ENCODE assay signal across 12 cellular contexts in genomic region chrX:109952985-109953905, GRCh38. TPM values are rescaled to one million over a fixed set of nuclear protein-coding genes. Genes with fewer than 3 reads are reported as not detected.
DNase-seq lines count a peak whose midpoint lies in the region; ATAC-seq lines count a peak whose summit lies in the region.
"Had no signal": no experiment of that assay in that cellular context is flagged by ENCODE, and none has a peak within 500 bp of the region (broad histone marks: within the 10 kb centered on the region; RNA-seq: fewer than 3 reads in every experiment).

No MANE protein-coding gene starts in this region.

- H3K9me3 ChIP-seq in CD8-positive, alpha-beta memory T cell (ENCODE audit: low read length), result no peaks in the 10 kb centered on the region
- no peaks in the 10 kb centered on the region for H3K9me3 ChIP-seq in HAP-1
- H3K9me3 ChIP-seq: Peyer's patch, vagina had no signal

- POLR2A ChIA-PET in CD8-positive, alpha-beta memory T cell (lab: Charles Lee), result no interaction called here

- H3K36me3 ChIP-seq in CD8-positive, alpha-beta memory T cell (ENCODE audit: insufficient read depth, low read length), result no peaks in the 10 kb centered on the region
- no peaks in the 10 kb centered on the region for H3K36me3 ChIP-seq in HAP-1 (replicated peaks)
- H3K36me3 ChIP-seq: Peyer's patch, vagina had no signal

- H3K4me1 ChIP-seq in CD8-positive, alpha-beta memory T cell (ENCODE audit: insufficient read depth, low read length), result no peaks in the 10 kb centered on the region
- H3K4me1 ChIP-seq in HAP-1, result no peaks in the 10 kb centered on the region
- H3K4me1 ChIP-seq: Peyer's patch, vagina had no signal

- no peaks in the 10 kb centered on the region for H3K36me3 Mint-ChIP-seq in CD8-positive, alpha-beta memory T cell

- peak overlapping the region in 1 of 7 donors; percentile 10 for H3K4me3 Mint-ChIP-seq in CD8-positive, alpha-beta memory T cell
- H3K4me3 Mint-ChIP-seq: activated CD4-positive, alpha-beta T cell treated with anti-CD3 and anti-CD28 coated beads for 36 hours had no signal

- no peak overlapping the region for H3K27ac ChIP-seq in CD8-positive, alpha-beta memory T cell (ENCODE audit: low read depth, low read length)
- H3K27ac ChIP-seq: Peyer's patch, vagina had no signal

- H3K27me3 ChIP-seq in CD8-positive, alpha-beta memory T cell (ENCODE audit: insufficient read depth, low read length, poor library complexity, severe bottlenecking), result no peaks in the 10 kb centered on the region
- H3K27me3 ChIP-seq in HAP-1 (ENCODE audit: low read depth), result no peaks in the 10 kb centered on the region
- H3K27me3 ChIP-seq: Peyer's patch, vagina had no signal

- CTCF ChIA-PET in CD8-positive, alpha-beta memory T cell (lab: Charles Lee), result interaction anchor here (1.0 kb wide), 1 partner anchor 62 kb away, joined by 3 read pairs; no protein-coding TSS in a partner anchor

- peaks cover 8 to 20% (median 17%) of the 10 kb centered on the region in 3 donors for H3K4me1 Mint-ChIP-seq in CD8-positive, alpha-beta memory T cell

- in situ Hi-C loops in HAP-1 (cut with MboI; ENCODE audit: low sequenced_read_pairs), result no loop called here

- no peak for DNase-seq in CD8-positive, alpha-beta memory T cell
- peak; percentile 36 for DNase-seq in NCI-H2171 (lab: John Stamatoyannopoulos, UW)
- DNase-seq in NCI-H748 (lab: John Stamatoyannopoulos, UW; ENCODE audit: unreplicated experiment), result no peak
- no peak for DNase-seq in kidney glomerular epithelial cell (lab: John Stamatoyannopoulos, UW)
- DNase-seq in HAP-1 (ENCODE audit: low spot score in 2 of 2), result no peak
- no peak for DNase-seq in NCI-H1092 (lab: John Stamatoyannopoulos, UW)
- DNase-seq: activated CD4-positive, alpha-beta T cell treated with anti-CD3 and anti-CD28 coated beads for 36 hours; anterior cingulate cortex; Peyer's patch had no signal

- peak; percentile 82 for ATAC-seq in GM19328 (IDR thresholded peaks at IDR 0.05; ENCODE audit: unreplicated experiment)
- ATAC-seq in HG02973 (IDR thresholded peaks at IDR 0.05; ENCODE audit: unreplicated experiment), result peak; percentile 71
- ATAC-seq: activated CD4-positive, alpha-beta T cell treated with anti-CD3 and anti-CD28 coated beads for 36 hours had no signal

- no peak overlapping the region for H3K4me3 ChIP-seq in CD8-positive, alpha-beta memory T cell (ENCODE audit: low read length)
- H3K4me3 ChIP-seq in HAP-1, result no peak overlapping the region
- H3K4me3 ChIP-seq: Peyer's patch, vagina had no signal

- H3K27ac Mint-ChIP-seq in CD8-positive, alpha-beta memory T cell, result peak overlapping the region in 7 of 8 donors; percentile 24 to 63 (median 55)
- H3K27ac Mint-ChIP-seq: activated CD4-positive, alpha-beta T cell treated with anti-CD3 and anti-CD28 coated beads for 36 hours had no signal

- no peaks in the 10 kb centered on the region for H3K27me3 Mint-ChIP-seq in CD8-positive, alpha-beta memory T cell
- H3K27me3 Mint-ChIP-seq: activated CD4-positive, alpha-beta T cell treated with anti-CD3 and anti-CD28 coated beads for 36 hours had no signal

- no peaks in the 10 kb centered on the region for H3K9me3 Mint-ChIP-seq in CD8-positive, alpha-beta memory T cell

RNA-seq across cellular contexts. Expression of gene TMEM164, which starts 49.7 kb away (rescaled TPM):
- total RNA-seq in CD8-positive, alpha-beta memory T cell, result 10 to 100 TPM; 11.6 to 13.2 TPM
- 3.2 TPM for polyA plus RNA-seq in CD8-positive, alpha-beta memory T cell
